In genomic region chr12:6070472-6071257, GRCh38 we compare ENCODE assay signal across 1 cellular context.
TF ChIP-seq lines count a peak whose summit lies in the region.

No MANE protein-coding gene starts in this region.

TF ChIP-seq in HepG2, 621 proteins besides CTCF, POLR2A, EP300 and RAD21 (continued from another document and continues in another):
- TF ChIP-seq ZNF609 (CRISPR knock-in tag; IDR thresholded peaks at IDR 0.05; ENCODE audit: borderline replicate concordance) (peak; percentile 62; the same call in 1 of the 2 replicates), ZNF792 (CRISPR knock-in tag; IDR thresholded peaks at IDR 0.05) (peak; percentile 44; the same call in 1 of the 2 replicates), ZNF280B (CRISPR knock-in tag; IDR thresholded peaks at IDR 0.05; ENCODE audit: borderline replicate concordance) (no peak), ZMYM3 (CRISPR knock-in tag; IDR thresholded peaks at IDR 0.05) (peak; percentile 51; the same call in 1 of the 2 replicates), TRAFD1 (CRISPR knock-in tag; IDR thresholded peaks at IDR 0.05; ENCODE audit: borderline replicate concordance) (no peak), SMC3 (IDR thresholded peaks at IDR 0.05; ENCODE audit: low read length) (no peak), ZBED4 (CRISPR knock-in tag; IDR thresholded peaks at IDR 0.05; ENCODE audit: borderline replicate concordance) (no peak), HOXA7 (CRISPR knock-in tag; IDR thresholded peaks at IDR 0.05) (no peak), TFE3 (CRISPR knock-in tag; IDR thresholded peaks at IDR 0.05) (peak; percentile 88), KLF16 (CRISPR knock-in tag; IDR thresholded peaks at IDR 0.05) (peak in 1 of 2 experiments; percentile 29; a peak in 1 of 4 replicates), ELF3 (CRISPR knock-in tag; IDR thresholded peaks at IDR 0.05) (peak; percentile 17; the same call in 1 of the 2 replicates), ZNF550 (CRISPR knock-in tag; IDR thresholded peaks at IDR 0.05; ENCODE audit: borderline replicate concordance) (no peak), SOX13 (IDR thresholded peaks at IDR 0.05) (peak; percentile 34; the same call in 1 of the 2 replicates), SOX13 (CRISPR knock-in tag; conservative IDR thresholded peaks at IDR 0.05 in 1 of 2, IDR thresholded peaks at IDR 0.05 in 1 of 2) (peak in 1 of 2 experiments; percentile 76; a peak in 2 of 4 replicates), ZNF407 (CRISPR knock-in tag; IDR thresholded peaks at IDR 0.05; ENCODE audit: not compliant biosample characterization) (no peak), BATF2 (CRISPR knock-in tag; IDR thresholded peaks at IDR 0.05) (no peak), FOXA3 (CRISPR knock-in tag; IDR thresholded peaks at IDR 0.05) (peak; percentile 2; the same call in 1 of the 2 replicates), ZNF512 (CRISPR knock-in tag; IDR thresholded peaks at IDR 0.05) (no peak), ZNF749 (CRISPR knock-in tag; IDR thresholded peaks at IDR 0.05; ENCODE audit: borderline replicate concordance) (no peak), ZNF225 (CRISPR knock-in tag; IDR thresholded peaks at IDR 0.05) (no peak), PPARG (CRISPR knock-in tag; conservative IDR thresholded peaks at IDR 0.05) (no peak), HINFP (CRISPR knock-in tag; IDR thresholded peaks at IDR 0.05; ENCODE audit: low read depth) (peak; percentile 26; the same call in 1 of the 2 replicates), MED1 (CRISPR knock-in tag; IDR thresholded peaks at IDR 0.05) (peak; percentile 67), ZEB1 (IDR thresholded peaks at IDR 0.05; ENCODE audit: insufficient replicate concordance, low read depth) (peak; percentile 73)
